In the genomic region with DNA sequence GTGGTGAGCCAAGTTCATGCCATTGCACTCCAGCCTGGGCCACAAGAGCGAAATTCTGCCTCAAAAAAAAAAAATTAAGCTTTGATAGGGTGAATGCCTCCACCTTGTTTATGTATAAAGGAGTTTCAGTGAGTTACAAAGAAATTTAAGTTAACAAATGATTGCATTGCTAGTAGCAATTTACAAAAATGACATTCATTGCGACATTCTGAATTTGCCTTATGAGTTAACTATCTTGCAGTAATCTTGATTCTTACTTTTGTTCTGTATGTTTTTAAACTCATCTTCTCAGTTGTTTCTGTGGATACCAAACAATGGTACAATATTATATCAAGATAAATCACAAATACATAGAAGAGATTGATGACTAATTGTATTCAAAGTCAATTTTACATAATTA, we compare ENCODE assay signal across 1 cellular context.
TF ChIP-seq lines count a peak whose summit lies in the region.

No MANE protein-coding gene starts in this region.

TF ChIP-seq in HCT116, 20 proteins besides CTCF, POLR2A, EP300 and RAD21 (continued from another document):
- TF ChIP-seq, protein P1, sequence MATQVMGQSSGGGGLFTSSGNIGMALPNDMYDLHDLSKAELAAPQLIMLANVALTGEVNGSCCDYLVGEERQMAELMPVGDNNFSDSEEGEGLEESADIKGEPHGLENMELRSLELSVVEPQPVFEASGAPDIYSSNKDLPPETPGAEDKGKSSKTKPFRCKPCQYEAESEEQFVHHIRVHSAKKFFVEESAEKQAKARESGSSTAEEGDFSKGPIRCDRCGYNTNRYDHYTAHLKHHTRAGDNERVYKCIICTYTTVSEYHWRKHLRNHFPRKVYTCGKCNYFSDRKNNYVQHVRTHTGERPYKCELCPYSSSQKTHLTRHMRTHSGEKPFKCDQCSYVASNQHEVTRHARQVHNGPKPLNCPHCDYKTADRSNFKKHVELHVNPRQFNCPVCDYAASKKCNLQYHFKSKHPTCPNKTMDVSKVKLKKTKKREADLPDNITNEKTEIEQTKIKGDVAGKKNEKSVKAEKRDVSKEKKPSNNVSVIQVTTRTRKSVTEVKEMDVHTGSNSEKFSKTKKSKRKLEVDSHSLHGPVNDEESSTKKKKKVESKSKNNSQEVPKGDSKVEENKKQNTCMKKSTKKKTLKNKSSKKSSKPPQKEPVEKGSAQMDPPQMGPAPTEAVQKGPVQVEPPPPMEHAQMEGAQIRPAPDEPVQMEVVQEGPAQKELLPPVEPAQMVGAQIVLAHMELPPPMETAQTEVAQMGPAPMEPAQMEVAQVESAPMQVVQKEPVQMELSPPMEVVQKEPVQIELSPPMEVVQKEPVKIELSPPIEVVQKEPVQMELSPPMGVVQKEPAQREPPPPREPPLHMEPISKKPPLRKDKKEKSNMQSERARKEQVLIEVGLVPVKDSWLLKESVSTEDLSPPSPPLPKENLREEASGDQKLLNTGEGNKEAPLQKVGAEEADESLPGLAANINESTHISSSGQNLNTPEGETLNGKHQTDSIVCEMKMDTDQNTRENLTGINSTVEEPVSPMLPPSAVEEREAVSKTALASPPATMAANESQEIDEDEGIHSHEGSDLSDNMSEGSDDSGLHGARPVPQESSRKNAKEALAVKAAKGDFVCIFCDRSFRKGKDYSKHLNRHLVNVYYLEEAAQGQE (IDR thresholded peaks at IDR 0.05; ENCODE audit: low read depth), result no peak
- TF ChIP-seq ZNF274 (IDR thresholded peaks at IDR 0.05; ENCODE audit: low read depth, low read length), result no peak
- TF ChIP-seq SRF (IDR thresholded peaks at IDR 0.05; ENCODE audit: low read depth), result no peak
- TF ChIP-seq, protein P2, sequence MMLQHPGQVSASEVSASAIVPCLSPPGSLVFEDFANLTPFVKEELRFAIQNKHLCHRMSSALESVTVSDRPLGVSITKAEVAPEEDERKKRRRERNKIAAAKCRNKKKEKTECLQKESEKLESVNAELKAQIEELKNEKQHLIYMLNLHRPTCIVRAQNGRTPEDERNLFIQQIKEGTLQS (IDR thresholded peaks at IDR 0.05), result no peak
- no peak for TF ChIP-seq YY1 (IDR thresholded peaks at IDR 0.05; ENCODE audit: extremely low read depth, insufficient replicate concordance, low read depth, low read length)
- TF ChIP-seq FOSL1 (IDR thresholded peaks at IDR 0.05; ENCODE audit: low read depth), result no peak
- no peak for TF ChIP-seq JUND (IDR thresholded peaks at IDR 0.05)
- no peak for TF ChIP-seq CBX3 (IDR thresholded peaks at IDR 0.05; ENCODE audit: low read depth)
- no peak for TF ChIP-seq EGR1 (IDR thresholded peaks at IDR 0.05; ENCODE audit: low read depth)
